18 cellular contexts compared by ENCODE assay signal in genomic region chr1:107003972-107004371, GRCh38.
"Had no signal": no experiment of that assay in that cellular context is flagged by ENCODE, and none has a peak within 500 bp of the region (broad histone marks: within the 10 kb centered on the region; RNA-seq: fewer than 3 reads in every experiment).

No MANE protein-coding gene starts in this region.

- H3K4me1 ChIP-seq: colonic mucosa, gastrocnemius medialis, psoas muscle, spleen, transverse colon had no signal

- H3K4me3 Mint-ChIP-seq: naive thymus-derived CD8-positive, alpha-beta T cell; stimulated activated naive B cell treated with anti-CD40 and anti-IgM and Interleukin-4, amounts not matched to agents 10 μg/mL and 1 μg/mL and 100 μg/mL, for 72 hours; stimulated activated naive CD8-positive, alpha-beta T cell treated with anti-CD3 and anti-CD28 coated beads, Interleukin-15, amount 100 ng/mL, for 72 hours had no signal

- H3K9me3 Mint-ChIP-seq: naive thymus-derived CD8-positive, alpha-beta T cell; stimulated activated naive B cell treated with anti-CD40 and anti-IgM and Interleukin-4, amounts not matched to agents 10 μg/mL and 1 μg/mL and 100 μg/mL, for 72 hours; stimulated activated naive CD8-positive, alpha-beta T cell treated with anti-CD3 and anti-CD28 coated beads, Interleukin-15, amount 100 ng/mL, for 72 hours had no signal

- H3K4me3 ChIP-seq: colonic mucosa, gastrocnemius medialis, psoas muscle, spleen, thoracic aorta, transverse colon had no signal

- DNase-seq: colonic mucosa; dermis blood vessel endothelial cell; gastrocnemius medialis; glutamatergic neuron; islet precursor cell; naive thymus-derived CD8-positive, alpha-beta T cell; psoas muscle; spleen; stimulated activated CD4-positive, alpha-beta T cell treated with anti-CD3 and anti-CD28 coated beads, Interleukin-15, amount 100 ng/mL, for 24 hours; stimulated activated CD4-positive, alpha-beta T cell treated with anti-CD3 and anti-CD28 coated beads, Interleukin-1b, Interleukin-23, amount 100 ng/mL, for 48 hours; stimulated activated CD4-positive, alpha-beta T cell treated with anti-CD3 and anti-CD28 coated beads, Interleukin-4, amount 100 ng/mL, for 4 hours; stimulated activated naive B cell treated with anti-CD40 and anti-IgM and Interleukin-4, amounts not matched to agents 10 μg/mL and 1 μg/mL and 100 μg/mL, for 72 hours; stimulated activated naive CD8-positive, alpha-beta T cell treated with anti-CD3 and anti-CD28 coated beads, Interleukin-15, amount 100 ng/mL, for 72 hours; transverse colon had no signal

- H3K4me1 Mint-ChIP-seq: naive thymus-derived CD8-positive, alpha-beta T cell; stimulated activated naive B cell treated with anti-CD40 and anti-IgM and Interleukin-4, amounts not matched to agents 10 μg/mL and 1 μg/mL and 100 μg/mL, for 72 hours; stimulated activated naive CD8-positive, alpha-beta T cell treated with anti-CD3 and anti-CD28 coated beads, Interleukin-15, amount 100 ng/mL, for 72 hours had no signal

- H3K9me3 ChIP-seq: colonic mucosa, gastrocnemius medialis, neutrophil, psoas muscle, spleen, thoracic aorta, transverse colon had no signal

- H3K27me3 ChIP-seq: colonic mucosa, gastrocnemius medialis, neutrophil, spleen, transverse colon had no signal

- H3K36me3 ChIP-seq: colonic mucosa, gastrocnemius medialis, neutrophil, spleen, thoracic aorta, transverse colon had no signal

- H3K27ac ChIP-seq: colonic mucosa, gastrocnemius medialis, neutrophil, psoas muscle, spleen, thoracic aorta had no signal

- H3K36me3 Mint-ChIP-seq: naive thymus-derived CD8-positive, alpha-beta T cell; stimulated activated naive B cell treated with anti-CD40 and anti-IgM and Interleukin-4, amounts not matched to agents 10 μg/mL and 1 μg/mL and 100 μg/mL, for 72 hours had no signal

- ATAC-seq: esophagus mucosa; gastrocnemius medialis; naive thymus-derived CD8-positive, alpha-beta T cell; psoas muscle; sciatic nerve; stimulated activated naive B cell treated with anti-CD40 and anti-IgM and Interleukin-4, amounts not matched to agents 10 μg/mL and 1 μg/mL and 100 μg/mL, for 72 hours; stimulated activated naive CD8-positive, alpha-beta T cell treated with anti-CD3 and anti-CD28 coated beads, Interleukin-15, amount 100 ng/mL, for 72 hours had no signal

- H3K27ac Mint-ChIP-seq: naive thymus-derived CD8-positive, alpha-beta T cell; stimulated activated naive B cell treated with anti-CD40 and anti-IgM and Interleukin-4, amounts not matched to agents 10 μg/mL and 1 μg/mL and 100 μg/mL, for 72 hours had no signal
